ENCODE assay signal across 13 cellular contexts in genomic region chr1:29514361-29515187, GRCh38.
"Had no signal": no experiment of that assay in that cellular context is flagged by ENCODE, and none has a peak within 500 bp of the region (broad histone marks: within the 10 kb centered on the region; RNA-seq: fewer than 3 reads in every experiment).

No MANE protein-coding gene starts in this region.

- H3K27ac ChIP-seq: adrenal gland, pancreas, skin epidermis, tibial artery had no signal

- H3K27me3 ChIP-seq: adrenal gland, pancreas had no signal

- DNase-seq: activated CD4-positive, alpha-beta T cell treated with anti-CD3 and anti-CD28 coated beads for 36 hours; activated CD8-positive, alpha-beta T cell treated with anti-CD3 and anti-CD28 coated beads for 36 hours; activated naive CD4-positive, alpha-beta T cell treated with anti-CD3 and anti-CD28 coated beads, Interleukin-2, amount 50 U/mL, for 16 hours; adrenal gland; central memory CD4-positive, alpha-beta T cell; dermis blood vessel endothelial cell; endodermal cell; erythroblast; pancreas; retina; T1000 had no signal

- H3K4me3 ChIP-seq: adrenal gland, pancreas, skin epidermis, tibial artery had no signal

- H3K36me3 ChIP-seq: adrenal gland, pancreas, tibial artery had no signal

- H3K9me3 ChIP-seq: adrenal gland, pancreas, tibial artery had no signal

- H3K4me1 ChIP-seq: adrenal gland, pancreas, tibial artery had no signal
